In the genomic region with DNA sequence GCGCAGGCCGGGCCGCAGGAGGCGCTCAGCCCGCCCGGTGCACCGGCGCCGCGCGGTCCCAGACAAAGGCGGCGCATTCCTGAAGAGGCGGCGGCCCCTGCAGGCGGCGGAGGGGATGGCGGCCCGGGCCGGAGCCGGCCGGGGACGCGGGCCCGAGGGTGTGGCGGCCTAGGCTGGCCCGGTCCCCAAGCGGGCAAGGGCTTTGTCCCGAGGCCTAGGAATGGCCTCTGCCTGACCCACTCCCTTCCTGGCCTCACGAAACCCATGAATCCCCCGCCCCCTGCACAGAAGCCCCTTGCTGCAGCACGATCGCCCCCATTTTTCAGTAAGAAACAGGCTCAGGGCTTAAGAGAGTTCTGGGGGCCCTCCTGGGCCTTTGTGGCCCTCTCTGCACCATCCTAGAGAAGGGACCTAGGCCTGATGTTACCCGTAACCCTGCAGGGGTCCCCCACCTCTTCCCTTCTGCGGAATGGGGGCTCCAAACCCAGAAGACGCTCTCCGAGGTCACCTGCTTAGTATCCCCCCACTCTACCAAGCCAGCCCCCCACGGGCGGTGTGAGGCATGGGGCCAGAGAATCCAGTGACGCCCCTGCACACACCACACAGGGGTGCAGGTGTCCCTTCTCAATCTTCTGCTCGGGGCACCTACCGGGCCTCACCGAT, we compare ENCODE assay signal across 8 cellular contexts. TPM values are rescaled to one million over a fixed set of nuclear protein-coding genes. Genes with fewer than 3 reads are reported as not detected.
DNase-seq lines count a peak whose midpoint lies in the region; ATAC-seq and TF ChIP-seq lines count a peak whose summit lies in the region.

No MANE protein-coding gene starts in this region.

- in situ Hi-C loops in GM13976 (cut with MboI; ENCODE audit: low sequenced_read_pairs, unreplicated experiment), result no loop called here

- H3K27ac ChIP-seq in testis, result no peak overlapping the region

- peaks cover 4 to 43% (median 7%) of the 10 kb centered on the region in 3 donors for H3K27me3 Mint-ChIP-seq in naive B cell

- H3K36me3 ChIP-seq in testis (ENCODE audit: low read depth, missing control alignments), result no peaks in the 10 kb centered on the region

- intact Hi-C loops in testis (cut with DNase I; ENCODE audit: low total_unique reads), result loop anchor here (5.0 kb wide), 1 partner anchor 111 kb away; no protein-coding TSS in a partner anchor

- H3K4me3 ChIP-seq in AG04449 (ENCODE audit: low read depth, low read length) (no peak overlapping the region), testis (no peak overlapping the region)

- H3K27ac Mint-ChIP-seq in naive B cell, result peak overlapping the region in 1 of 6 donors; percentile 72

- H3K36me3 Mint-ChIP-seq in naive B cell, result no peaks in the 10 kb centered on the region

- CTCF ChIA-PET in AG04449 (lab: Yijun Ruan, JAX), result interaction anchor here (2.2 to 2.9 kb wide), 2 partner anchors 93 to 112 kb away, joined by 10 to 32 read pairs; no protein-coding TSS in a partner anchor

- no peaks in the 10 kb centered on the region for H3K27me3 ChIP-seq in testis

- TF ChIP-seq CTCF in AG04449 (IDR thresholded peaks at IDR 0.05; ENCODE audit: insufficient read depth, low read length, missing control alignments), result peak; percentile 79
- peak; percentile 92 for TF ChIP-seq CTCF in GM13976 (IDR thresholded peaks at IDR 0.05; ENCODE audit: borderline replicate concordance, control extremely low read depth, extremely low read depth, insufficient read depth, missing control alignments)
- TF ChIP-seq CTCF in testis (IDR thresholded peaks at IDR 0.05), result peak; percentile 60 to 87 (median 64)

- no peaks in the 10 kb centered on the region for H3K9me3 ChIP-seq in testis

- no peaks in the 10 kb centered on the region for H3K9me3 Mint-ChIP-seq in naive B cell

- ATAC-seq in naive B cell (ENCODE audit: low read depth in 2 of 2), result peak; percentile 81 to 87

- POLR2A ChIA-PET in AG04449 (lab: Yijun Ruan, JAX), result no interaction called here

- H3K4me1 ChIP-seq in testis, result peaks cover 4% of the 10 kb centered on the region

- 22 to 48% methylated on average over 16 to 32 of the region's 43 CpGs for WGBS in testis, 2 donors

- DNase-seq in AG04449 (ENCODE audit: low read depth, low spot score) (no peak), GM13976 (ENCODE audit: low spot score) (peak; percentile 86), NCI-H2227 (lab: John Stamatoyannopoulos, UW; ENCODE audit: unreplicated experiment) (peak; percentile 86), erythroblast (lab: John Stamatoyannopoulos, UW) (peak; percentile 61 to 76), naive B cell (peak; percentile 44), testis (peak; percentile 47), NCI-H187 (lab: John Stamatoyannopoulos, UW) (no peak)
- peak; percentile 84 for DNase-seq in activated CD8-positive, alpha-beta memory T cell treated with anti-CD3 and anti-CD28 coated beads, Interleukin-2, amount 50 U/mL, for 48 hours

- TF ChIP-seq POLR2A in erythroblast (IDR thresholded peaks at IDR 0.05; ENCODE audit: low read length) (no peak), testis (IDR thresholded peaks at IDR 0.05) (no peak)

- H3K4me3 Mint-ChIP-seq in naive B cell, result peak overlapping the region in 6 of 8 donors; percentile 75 to 86 (median 81)

- peaks cover 0 to 15% (median 3%) of the 10 kb centered on the region in 3 donors for H3K4me1 Mint-ChIP-seq in naive B cell

RNA-seq across cellular contexts. Expression of a gene that starts 0.4 kb away (rescaled TPM):
- polyA plus RNA-seq in naive B cell (ENCODE audit: low read depth in 6 of 6) (not detected), testis (ENCODE audit: insufficient read depth, low read depth, low replicate concordance) (2.1 TPM)
- 1 to 10 TPM; 5.1 to 6.1 TPM for total RNA-seq in testis

RNA-seq across cellular contexts. Expression of a gene that starts 51.4 kb away (rescaled TPM):
- 10 to 100 TPM; 54.0 to 84.4 (median 56.6) TPM for polyA plus RNA-seq in naive B cell (ENCODE audit: low read depth in 6 of 6)
- 100 to 1,000 TPM; 152 to 257 TPM for total RNA-seq in testis
- polyA plus RNA-seq in testis (ENCODE audit: insufficient read depth, low read depth, low replicate concordance), result 171 TPM

Comparison
In these comparisons a context has a peak if more than half of its experiments do, and no peak if none do; other contexts are left out.
1. DNase-seq: peak in GM13976 (single experiment), NCI-H2227 (single experiment), activated CD8-positive, alpha-beta memory T cell treated with anti-CD3 and anti-CD28 coated beads, Interleukin-2, amount 50 U/mL, for 48 hours (single experiment), erythroblast (2 of 2), naive B cell (single experiment) and testis (single experiment); none in AG04449 (single experiment) and NCI-H187 (0 of 2).
2. Peak in every context shown above with its lines, with median percentiles within 50 percentile points of each other: CTCF ChIP-seq.